Comparison of ENCODE assay signal across 8 cellular contexts in genomic region chr4:4107411-4108107, GRCh38.
DNase-seq lines count a peak whose midpoint lies in the region; ATAC-seq and TF ChIP-seq lines count a peak whose summit lies in the region.
"Not testable (repeated sequence)": the region's sequence is repeated elsewhere in the genome, so short reads cannot be mapped to it uniquely, and the experiment has no call there.

No MANE protein-coding gene starts in this region.

- H3K4me3 ChIP-seq in GM08714 (ENCODE audit: low read length) (peak overlapping the region; percentile 13; the same call in 1 of the 2 replicates), right lobe of liver (peak overlapping the region in 2 of 3 donors; percentile 16 to 21), urinary bladder (ENCODE audit: low read depth, low read length) (peak overlapping the region; percentile 14)

- H3K4me1 Mint-ChIP-seq in T-cell = peaks cover 5 to 10% (median 8%) of the 10 kb centered on the region in 3 donors

- peaks cover 34 to 41% of the 10 kb centered on the region in 2 donors for H3K27me3 Mint-ChIP-seq in T-cell

- H3K36me3 ChIP-seq in right lobe of liver; urinary bladder (ENCODE audit: insufficient read depth): not testable (repeated sequence)

- H3K27ac ChIP-seq in right lobe of liver; urinary bladder (ENCODE audit: low read depth): not testable (repeated sequence)

- not testable (repeated sequence) for H3K27me3 ChIP-seq in right lobe of liver

- not testable (repeated sequence) for H3K9me3 ChIP-seq in right lobe of liver

- intact Hi-C loops in right lobe of liver (cut with DNase I) = not testable (repeated sequence)

- TF ChIP-seq POLR2A in erythroblast (IDR thresholded peaks at IDR 0.05; ENCODE audit: low read length); right lobe of liver (IDR thresholded peaks at IDR 0.05): not testable (repeated sequence)

- H3K4me3 Mint-ChIP-seq in T-cell = peak overlapping the region; percentile 39 to 75 (median 72)

- H3K36me3 Mint-ChIP-seq in T-cell = not testable (repeated sequence)

- not testable (repeated sequence) for H3K27ac Mint-ChIP-seq in T-cell

- peak; percentile 63 to 78 (median 70) for TF ChIP-seq CTCF in right lobe of liver (IDR thresholded peaks at IDR 0.05)

- DNase-seq in NCI-H1092 treated with DMSO at 0.1 percent for 48 hours (lab: John Stamatoyannopoulos, UW) (peak; percentile 63), T-cell (peak; percentile 0 to 76 (median 52)), activated gamma-delta T cell (lab: John Stamatoyannopoulos, UW) (peak; percentile 36), erythroblast (lab: John Stamatoyannopoulos, UW) (peak; percentile 51 to 71), right lobe of liver (peak; percentile 55 to 62 (median 60))
- peak; percentile 80 for DNase-seq in stimulated activated CD4-positive, alpha-beta T cell treated with anti-CD3 and anti-CD28 coated beads, Interleukin-12 subunit alpha, Interleukin-12 subunit beta, amount 100 ng/mL, for 4 hours

- H3K4me1 ChIP-seq in right lobe of liver; urinary bladder (ENCODE audit: insufficient read depth): not testable (repeated sequence)

- WGBS in right lobe of liver (ENCODE audit: insufficient coverage, low coverage, low lambda C conversion rate, missing lambda C conversion rate) = 14% methylated on average over 7 of the region's 52 CpGs
- 9% methylated on average over 52 of the region's 52 CpGs for WGBS in urinary bladder

- H3K9me3 Mint-ChIP-seq in T-cell = not testable (repeated sequence)

- POLR2A ChIA-PET in T-cell (lab: Charles Lee) = not testable (repeated sequence)

- ATAC-seq in T-cell (replicated peaks in 1 of 4) (peak; percentile 60 to 77 (median 70)), right lobe of liver (peak; percentile 62 to 83 (median 76))

- CTCF ChIA-PET in T-cell (lab: Charles Lee) = not testable (repeated sequence)
